In the genomic region with DNA sequence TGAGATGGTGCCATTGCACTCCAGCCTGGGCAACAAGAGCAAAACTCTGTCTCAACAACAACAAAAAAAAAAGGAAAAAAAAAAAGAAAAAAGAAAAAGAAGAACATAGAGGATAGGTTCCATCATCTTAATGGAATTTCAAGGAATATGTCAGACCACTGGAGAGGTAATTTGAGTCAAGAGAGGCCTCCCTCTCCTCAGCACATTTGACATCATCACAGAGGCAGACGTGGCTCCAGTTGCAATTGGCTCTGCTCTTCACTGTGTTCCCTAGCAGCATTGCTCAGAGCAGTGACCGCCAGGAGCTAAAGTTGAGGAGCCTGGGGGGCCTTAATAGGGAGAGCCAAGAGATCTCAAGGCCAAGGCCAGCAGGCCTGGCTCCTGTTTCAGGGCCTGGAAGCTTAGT, we compare ENCODE assay signal across 11 cellular contexts.
DNase-seq lines count a peak whose midpoint lies in the region; ATAC-seq, FAIRE-seq and TF ChIP-seq lines count a peak whose summit lies in the region.
"Had no signal": no experiment of that assay in that cellular context is flagged by ENCODE, and none has a peak within 500 bp of the region (broad histone marks: within the 10 kb centered on the region; RNA-seq: fewer than 3 reads in every experiment).

No MANE protein-coding gene starts in this region.

- no peaks in the 10 kb centered on the region for H3K36me3 Mint-ChIP-seq in immature natural killer cell
- H3K36me3 Mint-ChIP-seq: natural killer cell had no signal

- H3K27ac ChIP-seq in brain microvascular endothelial cell (no peak overlapping the region), right cardiac atrium (ENCODE audit: low read length) (peak overlapping the region; percentile 34)
- H3K27ac ChIP-seq: VCaP had no signal

- ATAC-seq in right cardiac atrium: peak; percentile 93 to 97
- ATAC-seq: natural killer cell had no signal

- H3K4me3 Mint-ChIP-seq in immature natural killer cell: no peak overlapping the region
- H3K4me3 Mint-ChIP-seq: natural killer cell had no signal

- H3K27ac Mint-ChIP-seq in immature natural killer cell: no peak overlapping the region
- H3K27ac Mint-ChIP-seq: natural killer cell had no signal

- no peaks in the 10 kb centered on the region for H3K9me3 ChIP-seq in right cardiac atrium (ENCODE audit: control insufficient read depth, low read length)

- no peak overlapping the region for H3K4me3 ChIP-seq in brain microvascular endothelial cell (ENCODE audit: low read depth, low read length)
- H3K4me3 ChIP-seq in right cardiac atrium (ENCODE audit: low read length): no peak overlapping the region
- H3K4me3 ChIP-seq in skeletal muscle cell (ENCODE audit: low read depth, low read length): no peak overlapping the region

- H3K27me3 Mint-ChIP-seq in immature natural killer cell (ENCODE audit: low read depth in 3 of 3): peaks cover 0 to 2% (median 0%) of the 10 kb centered on the region in 3 donors

- H3K27me3 ChIP-seq in brain microvascular endothelial cell (replicated peaks): no peaks in the 10 kb centered on the region
- H3K27me3 ChIP-seq in right cardiac atrium (ENCODE audit: control insufficient read depth, insufficient read depth): no peaks in the 10 kb centered on the region
- H3K27me3 ChIP-seq: BLaER1 treated with 17β-estradiol and CSF1 and Interleukin-3, amounts not matched to agents 10 nM and 100 nM had no signal

- in situ Hi-C loops in brain microvascular endothelial cell (cut with HindIII; ENCODE audit: low pct_ligation_motif_present, low sequenced_read_pairs): no loop called here

- WGBS in right cardiac atrium: 70% methylated on average over 2 of the region's 2 CpGs

- no peaks in the 10 kb centered on the region for H3K36me3 ChIP-seq in brain microvascular endothelial cell (replicated peaks)
- H3K36me3 ChIP-seq: BLaER1 treated with 17β-estradiol and CSF1 and Interleukin-3, amounts not matched to agents 10 nM and 100 nM had no signal

- peak; percentile 18 for DNase-seq in H4 (ENCODE audit: low spot score)
- DNase-seq in brain microvascular endothelial cell: peak; percentile 75
- DNase-seq in right cardiac atrium: peak; percentile 81 to 93 (median 81)
- peak; percentile 95 for DNase-seq in skeletal muscle cell (ENCODE audit: low read depth)
- no peak for DNase-seq in immature natural killer cell
- DNase-seq in NCI-H2171 (lab: John Stamatoyannopoulos, UW): no peak
- no peak for DNase-seq in urothelium cell line (ENCODE audit: low spot score)
- DNase-seq in NCI-H1092 treated with DMSO at 0.1 percent for 48 hours (lab: John Stamatoyannopoulos, UW): no peak
- DNase-seq: natural killer cell had no signal

- intact Hi-C loops in right cardiac atrium (cut with DNase I): loop anchor here in 1 of 4 donors (10.0 kb wide), 1 partner anchor 86 kb away; no protein-coding TSS in a partner anchor

- FAIRE-seq in urothelium cell line (lab: Jason Lieb, UNC): no peak

- no peak for TF ChIP-seq CTCF in brain microvascular endothelial cell (IDR thresholded peaks at IDR 0.05; ENCODE audit: low read depth, low read length, missing control alignments)

- H3K4me1 ChIP-seq in right cardiac atrium (ENCODE audit: control insufficient read depth, insufficient read depth, low read length): no peaks in the 10 kb centered on the region

- no peaks in the 10 kb centered on the region for H3K4me1 Mint-ChIP-seq in immature natural killer cell
- H3K4me1 Mint-ChIP-seq: natural killer cell had no signal

- H3K9me3 Mint-ChIP-seq in immature natural killer cell: no peaks in the 10 kb centered on the region
- H3K9me3 Mint-ChIP-seq: natural killer cell had no signal

Comparison
In these comparisons a context has a peak if more than half of its experiments do, and no peak if none do; other contexts are left out.
1. DNase-seq: peak in H4 (single experiment), brain microvascular endothelial cell (single experiment), right cardiac atrium (3 of 3) and skeletal muscle cell (single experiment); none in immature natural killer cell (0 of 3), NCI-H2171 (single experiment), urothelium cell line (single experiment) and NCI-H1092 treated with DMSO at 0.1 percent for 48 hours (single experiment).